ENCODE assay signal across 1 cellular context in genomic region chr6:75621846-75622245, GRCh38.
TF ChIP-seq lines count a peak whose summit lies in the region.

No MANE protein-coding gene starts in this region.

TF ChIP-seq in GM12878, 131 proteins besides CTCF, POLR2A, EP300 and RAD21 (continued from another document):
- TF ChIP-seq SREBF2 (IDR thresholded peaks at IDR 0.05; ENCODE audit: low read length), result no peak
- TF ChIP-seq TCF12 (IDR thresholded peaks at IDR 0.05; ENCODE audit: low read depth, low read length), result no peak
- no peak for TF ChIP-seq HDGF (IDR thresholded peaks at IDR 0.05)
- no peak for TF ChIP-seq ATF2 (IDR thresholded peaks at IDR 0.05; ENCODE audit: low read length)
- no peak for TF ChIP-seq CEBPB (IDR thresholded peaks at IDR 0.05; ENCODE audit: borderline replicate concordance in 1 of 2, low read depth in 2 of 2, low read length in 2 of 2)
TF ChIP-seq in GM12878: peak in this region for 0.
